1 cellular context compared by ENCODE assay signal in genomic region chr1:6094801-6095505, GRCh38.
TF ChIP-seq lines count a peak whose summit lies in the region.

No MANE protein-coding gene starts in this region.

TF ChIP-seq in K562, 482 proteins besides CTCF, POLR2A, EP300 and RAD21 (continued from another document):
- no peak for TF ChIP-seq GTF3C2 (IDR thresholded peaks at IDR 0.05; ENCODE audit: borderline replicate concordance, extremely low read depth, insufficient read length)
- peak; percentile 63 for TF ChIP-seq HDAC2 (IDR thresholded peaks at IDR 0.05)
- peak; percentile 93 for TF ChIP-seq PTBP1 (IDR thresholded peaks at IDR 0.05; ENCODE audit: low read depth, low read length)
